ENCODE assay signal across 20 cellular contexts in genomic region chrX:48471504-48471903, GRCh38. TPM values are rescaled to one million over a fixed set of nuclear protein-coding genes. Genes with fewer than 3 reads are reported as not detected.
"Had no signal": no experiment of that assay in that cellular context is flagged by ENCODE, and none has a peak within 500 bp of the region (broad histone marks: within the 10 kb centered on the region; RNA-seq: fewer than 3 reads in every experiment).

No MANE protein-coding gene starts in this region.

- FAIRE-seq: frontal cortex had no signal

- H3K27me3 Mint-ChIP-seq: naive B cell had no signal

- H3K27ac Mint-ChIP-seq: naive B cell; stimulated activated naive B cell treated with anti-CD40 and anti-IgM and Interleukin-4, amounts not matched to agents 10 μg/mL and 1 μg/mL and 100 μg/mL, for 72 hours; T-cell had no signal

- H3K9me3 Mint-ChIP-seq: stimulated activated naive B cell treated with anti-CD40 and anti-IgM and Interleukin-4, amounts not matched to agents 10 μg/mL and 1 μg/mL and 100 μg/mL, for 72 hours; T-cell had no signal

- H3K4me3 Mint-ChIP-seq: stimulated activated naive B cell treated with anti-CD40 and anti-IgM and Interleukin-4, amounts not matched to agents 10 μg/mL and 1 μg/mL and 100 μg/mL, for 72 hours; T-cell had no signal

- H3K4me3 ChIP-seq: heart left ventricle, lung, tibial nerve had no signal

- H3K27me3 ChIP-seq: brain microvascular endothelial cell, tibial nerve had no signal

- DNase-seq: activated CD4-positive, alpha-beta T cell treated with anti-CD3 and anti-CD28 coated beads for 4 hours; activated naive CD4-positive, alpha-beta T cell; activated T-cell treated with anti-CD3 and anti-CD28 coated beads for 4 hours; brain microvascular endothelial cell; cerebellar nuclear complex; effector memory CD4-positive, alpha-beta T cell; heart left ventricle; naive B cell; posterior cingulate gyrus; stimulated activated CD4-positive, alpha-beta T cell treated with anti-CD3 and anti-CD28 coated beads, Interleukin-15, amount 100 ng/mL, for 24 hours; stimulated activated CD4-positive, alpha-beta T cell treated with anti-CD3 and anti-CD28 coated beads, Interleukin-4, amount 100 ng/mL, for 1 hour; stimulated activated naive B cell treated with anti-CD40 and anti-IgM and Interleukin-4, amounts not matched to agents 10 μg/mL and 1 μg/mL and 100 μg/mL, for 72 hours; substantia nigra; T-cell had no signal

- H3K36me3 Mint-ChIP-seq: naive B cell, T-cell had no signal

- H3K36me3 ChIP-seq: brain microvascular endothelial cell, heart left ventricle, tibial nerve had no signal

RNA-seq across cellular contexts. Expression of gene SSX4B, which starts 59.7 kb away (rescaled TPM):
- total RNA-seq: fibroblast of lung, frontal cortex, heart left ventricle, lung, mononuclear cell, skeletal muscle tissue, T-cell, tibial nerve had no signal
